Comparison of ENCODE assay signal across 12 cellular contexts in the genomic region with DNA sequence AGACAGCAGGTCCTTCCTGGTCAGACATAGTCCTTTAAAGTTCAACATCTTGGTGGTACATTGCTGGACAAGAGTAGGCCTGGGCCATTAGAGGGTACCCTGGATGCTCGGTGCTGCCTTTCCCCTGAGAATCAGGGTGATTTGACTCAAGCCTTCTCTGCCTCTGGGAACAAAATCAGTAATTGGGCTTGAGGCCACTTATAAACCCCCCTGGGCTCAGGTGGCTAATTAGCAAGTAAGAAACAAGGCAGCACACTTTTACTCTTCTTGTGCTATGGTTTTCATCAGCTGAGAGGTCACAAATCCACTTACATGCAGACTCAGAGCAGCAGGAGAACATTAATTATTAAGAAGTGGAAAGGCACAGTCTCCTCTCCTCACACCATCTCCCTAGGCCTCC. TPM values are rescaled to one million over a fixed set of nuclear protein-coding genes. Genes with fewer than 3 reads are reported as not detected.
A peak's percentile ranks its signal among the peaks of the same experiment; 100 is the strongest.
DNase-seq lines count a peak whose midpoint lies in the region; ATAC-seq and TF ChIP-seq lines count a peak whose summit lies in the region.
"Had no signal": no experiment of that assay in that cellular context is flagged by ENCODE, and none has a peak within 500 bp of the region (broad histone marks: within the 10 kb centered on the region; RNA-seq: fewer than 3 reads in every experiment).

No MANE protein-coding gene starts in this region.

- no peaks in the 10 kb centered on the region for H3K9me3 Mint-ChIP-seq in activated naive CD4-positive, alpha-beta T cell treated with anti-CD3 and anti-CD28 coated beads, Interleukin-2, amount 50 U/mL, for 72 hours

- H3K4me1 ChIP-seq in heart right ventricle (peaks cover 10 to 99% (median 54%) of the 10 kb centered on the region in 9 donors), right cardiac atrium (ENCODE audit: control insufficient read depth, insufficient read depth, low read length) (peaks cover 20% of the 10 kb centered on the region), muscle layer of duodenum (ENCODE audit: control insufficient read depth in 1 of 2, insufficient read depth in 2 of 2, low read length in 2 of 2) (peaks cover 25% of the 10 kb centered on the region in 2 donors), upper lobe of right lung (peaks cover 75% of the 10 kb centered on the region)

- H3K36me3 ChIP-seq in heart right ventricle = peaks cover 0 to 100% (median 72%) of the 10 kb centered on the region in 9 donors
- peaks cover 33 to 63% of the 10 kb centered on the region in 2 donors for H3K36me3 ChIP-seq in muscle layer of duodenum (ENCODE audit: control insufficient read depth in 1 of 2, insufficient read depth in 2 of 2, low read length in 2 of 2)
- H3K36me3 ChIP-seq in upper lobe of right lung = peaks cover 93% of the 10 kb centered on the region

- DNase-seq in heart right ventricle (no peak), right cardiac atrium (no peak), upper lobe of right lung (no peak), medulla oblongata (ENCODE audit: extremely low spot score) (no peak), DMS53 (lab: John Stamatoyannopoulos, UW) (no peak)
- no peak for DNase-seq in activated naive CD4-positive, alpha-beta T cell treated with anti-CD3 and anti-CD28 coated beads, Interleukin-2, amount 50 U/mL, for 72 hours (ENCODE audit: low spot score in 2 of 2)
- DNase-seq: activated T-cell treated with anti-CD3 and anti-CD28 coated beads, Interleukin-2, amount 50 U/mL, for 48 hours; GOT3; NCI-H146; T-helper 9 cell had no signal

- ATAC-seq in heart right ventricle (no peak), right cardiac atrium (no peak), upper lobe of right lung (no peak), GM21423 (IDR thresholded peaks at IDR 0.05; ENCODE audit: unreplicated experiment) (no peak)
- ATAC-seq in activated naive CD4-positive, alpha-beta T cell treated with anti-CD3 and anti-CD28 coated beads, Interleukin-2, amount 50 U/mL, for 72 hours = no peak

- peak overlapping the region; percentile 2 to 94 for H3K27ac Mint-ChIP-seq in activated naive CD4-positive, alpha-beta T cell treated with anti-CD3 and anti-CD28 coated beads, Interleukin-2, amount 50 U/mL, for 72 hours

- intact Hi-C loops in heart right ventricle (cut with DNase I) = loop anchor here in 4 of 10 donors (10.0 kb wide), 2 partner anchors 78 to 188 kb away; a partner anchor contains a TSS
- intact Hi-C loops in right cardiac atrium (cut with DNase I) = loop anchor here in 2 of 4 donors (5.0 to 10.0 kb wide), 3 partner anchors 36 to 218 kb away; a partner anchor contains a TSS
- intact Hi-C loops in upper lobe of right lung (cut with DNase I) = no loop called here

- 45 to 51% methylated on average over 1 of the region's 1 CpG for WGBS in heart right ventricle, 2 donors
- WGBS in right cardiac atrium = 46% methylated on average over 1 of the region's 1 CpG

- no peak overlapping the region for H3K4me3 ChIP-seq in heart right ventricle
- H3K4me3 ChIP-seq in right cardiac atrium (ENCODE audit: low read length) = no peak overlapping the region
- H3K4me3 ChIP-seq in muscle layer of duodenum (ENCODE audit: low read depth in 1 of 2, low read length in 2 of 2) = no peak overlapping the region
- H3K4me3 ChIP-seq in upper lobe of right lung = no peak overlapping the region

- H3K9me3 ChIP-seq in heart right ventricle (no peaks in the 10 kb centered on the region), right cardiac atrium (ENCODE audit: control insufficient read depth, low read length) (no peaks in the 10 kb centered on the region), muscle layer of duodenum (ENCODE audit: control insufficient read depth in 1 of 2, low read length in 2 of 2) (no peaks in the 10 kb centered on the region), upper lobe of right lung (no peaks in the 10 kb centered on the region)

- H3K36me3 Mint-ChIP-seq in activated naive CD4-positive, alpha-beta T cell treated with anti-CD3 and anti-CD28 coated beads, Interleukin-2, amount 50 U/mL, for 72 hours = peaks cover 18 to 69% of the 10 kb centered on the region in 2 donors

- H3K27me3 ChIP-seq in heart right ventricle (no peaks in the 10 kb centered on the region), right cardiac atrium (ENCODE audit: control insufficient read depth, insufficient read depth) (no peaks in the 10 kb centered on the region), muscle layer of duodenum (ENCODE audit: low read depth, low read length) (no peaks in the 10 kb centered on the region), upper lobe of right lung (no peaks in the 10 kb centered on the region)

- TF ChIP-seq CTCF in heart right ventricle (IDR thresholded peaks at IDR 0.05) = no peak
- TF ChIP-seq CTCF in upper lobe of right lung (IDR thresholded peaks at IDR 0.05) = no peak

- H3K27ac ChIP-seq in heart right ventricle = peak overlapping the region in 6 of 10 donors; percentile 65 to 94 (median 80)
- no peak overlapping the region for H3K27ac ChIP-seq in right cardiac atrium (ENCODE audit: low read length)
- peak overlapping the region; percentile 81 for H3K27ac ChIP-seq in muscle layer of duodenum (ENCODE audit: low read length)
- peak overlapping the region; percentile 52 for H3K27ac ChIP-seq in upper lobe of right lung

RNA-seq across cellular contexts. Expression of a gene that starts 29.9 kb away (rescaled TPM):
- total RNA-seq in heart right ventricle = 10 to 100 TPM in 1 of 10 donors, 1 to 10 TPM in 9; 4.6 to 13.2 (median 5.6) TPM
- 1 to 10 TPM; 2.0 to 5.9 TPM for polyA plus RNA-seq in heart right ventricle
- 1 to 10 TPM; 5.3 to 6.8 (median 5.8) TPM for total RNA-seq in right cardiac atrium
- polyA plus RNA-seq in right cardiac atrium = 3.6 TPM
- total RNA-seq in activated naive CD4-positive, alpha-beta T cell treated with anti-CD3 and anti-CD28 coated beads, Interleukin-2, amount 50 U/mL, for 72 hours = 10 to 100 TPM; 23.5 to 25.1 TPM
- 31.6 TPM for total RNA-seq in upper lobe of right lung

RNA-seq across cellular contexts. Expression of a gene that starts 37.0 kb away (rescaled TPM):
- total RNA-seq in heart right ventricle (100 to 1,000 TPM; 171 to 257 (median 212) TPM), right cardiac atrium (100 to 1,000 TPM; 232 to 310 (median 267) TPM), upper lobe of right lung (316 TPM)
- polyA plus RNA-seq in heart right ventricle (100 to 1,000 TPM in 1 of 2 donors, 10 to 100 TPM in 1; 91.5 to 164 TPM), right cardiac atrium (134 TPM)
- 100 to 1,000 TPM; 275 to 321 TPM for total RNA-seq in activated naive CD4-positive, alpha-beta T cell treated with anti-CD3 and anti-CD28 coated beads, Interleukin-2, amount 50 U/mL, for 72 hours
